In genomic region chr5:119322312-119322947, GRCh38 we compare ENCODE assay signal across 9 cellular contexts. TPM values are rescaled to one million over a fixed set of nuclear protein-coding genes. Genes with fewer than 3 reads are reported as not detected.
DNase-seq lines count a peak whose midpoint lies in the region; ATAC-seq, FAIRE-seq and TF ChIP-seq lines count a peak whose summit lies in the region.
"Had no signal": no experiment of that assay in that cellular context is flagged by ENCODE, and none has a peak within 500 bp of the region (broad histone marks: within the 10 kb centered on the region; RNA-seq: fewer than 3 reads in every experiment).

No MANE protein-coding gene starts in this region.

- no peak overlapping the region for H3K4me3 ChIP-seq in SK-N-SH (ENCODE audit: low read depth in 2 of 2, low read length in 1 of 2)
- no peak overlapping the region for H3K4me3 ChIP-seq in Panc1 (ENCODE audit: low read depth in 2 of 2, low read length in 2 of 2)
- no peak overlapping the region for H3K4me3 ChIP-seq in H1 (ENCODE audit: extremely low read depth in 1 of 4, insufficient read depth in 2 of 4, low read depth in 3 of 4, low read length in 4 of 4)

- H2AFZ ChIP-seq in SK-N-SH (ENCODE audit: low read depth) (0 out of 2 replicates have a peak overlapping the region, but pooled peaks have one; percentile 21), H1 (ENCODE audit: low read length) (no peak overlapping the region)

- WGBS in SK-N-SH (ENCODE audit: low lambda C conversion rate): 92% methylated on average over 6 of the region's 7 CpGs
- WGBS in H1 (ENCODE audit: extremely low coverage in 1 of 2, insufficient coverage in 1 of 2, insufficient read length in 1 of 2, insufficient replicate concordance in 2 of 2, low coverage in 1 of 2, low lambda C conversion rate in 2 of 2, missing lambda C conversion rate in 1 of 2), 2 experiments: 79% methylated on average over 7 of the region's 7 CpGs; no CpG with 5 or more reads in 1 of the 2 experiments

- CTCF ChIA-PET in SK-N-SH (lab: Yijun Ruan, JAX) (interaction anchor here (0.8 to 2.1 kb wide), 5 partner anchors 12 to 335 kb away, joined by 3 to 9 read pairs (median 5); no protein-coding TSS in a partner anchor), Panc1 (lab: Charles Lee) (interaction anchor here (0.7 kb wide), 1 partner anchor 12 kb away, joined by 3 read pairs; no protein-coding TSS in a partner anchor), H1 (lab: Charles Lee; ENCODE audit: partially characterized antibody) (interaction anchor here (1.2 to 2.0 kb wide), 3 partner anchors 12 to 89 kb away, joined by 3 to 11 read pairs (median 6); no protein-coding TSS in a partner anchor)

- H4K8ac ChIP-seq in H1 (ENCODE audit: extremely low read depth, insufficient read depth, low read length): no peak overlapping the region

- peaks cover 3% of the 10 kb centered on the region; the same call in 1 of the 2 replicates for H3K23me2 ChIP-seq in H1 (ENCODE audit: low read depth, low read length)

- no peak overlapping the region for H3K4me3 Mint-ChIP-seq in stimulated activated memory B cell treated with anti-CD40 and anti-IgM and Interleukin-4, amounts not matched to agents 10 μg/mL and 1 μg/mL and 100 μg/mL, for 72 hours

- TF ChIP-seq RAD21 in SK-N-SH (IDR thresholded peaks at IDR 0.05; ENCODE audit: low read length): no peak
- TF ChIP-seq RAD21 in H1 (IDR thresholded peaks at IDR 0.05 in 1 of 2, conservative IDR thresholded peaks at IDR 0.05 in 1 of 2; ENCODE audit: low read depth in 2 of 2, low read length in 2 of 2): no peak

- no TSS peak for BruUV-seq in Panc1 (replicated peaks; lab: Mats Ljungman, UMichigan)

- H3K79me2 ChIP-seq in SK-N-SH (ENCODE audit: insufficient read depth): peaks cover 55% of the 10 kb centered on the region
- H3K79me2 ChIP-seq in H1 (ENCODE audit: control insufficient read depth in 1 of 2, insufficient read depth in 2 of 2, low read length in 2 of 2): peaks cover 3 to 8% of the 10 kb centered on the region in 2 experiments; a peak in 1 of 4 replicates

- DNase-seq in SK-N-SH: no peak
- no peak for DNase-seq in Panc1 (ENCODE audit: low read depth, low spot score)
- no peak for DNase-seq in H1 (ENCODE audit: low read depth in 1 of 2, low spot score in 2 of 2)
- no peak for DNase-seq in middle frontal gyrus (ENCODE audit: extremely low spot score, low spot score)
- no peak for DNase-seq in NCI-H748 treated with DMSO at 0.1 percent for 48 hours (lab: John Stamatoyannopoulos, UW)
- DNase-seq: anterior cingulate cortex had no signal

- H3K27me3 ChIP-seq in SK-N-SH (ENCODE audit: insufficient read depth): no peaks in the 10 kb centered on the region
- no peaks in the 10 kb centered on the region for H3K27me3 ChIP-seq in Panc1 (ENCODE audit: control insufficient read depth, insufficient read depth, low read length)
- H3K27me3 ChIP-seq in H1 (replicated peaks in 1 of 4; ENCODE audit: control insufficient read depth in 3 of 4, extremely low read depth in 1 of 4, insufficient read depth in 3 of 4, low read length in 3 of 4): no peaks in the 10 kb centered on the region

- no peak overlapping the region for H4K5ac ChIP-seq in H1 (ENCODE audit: insufficient read length, low read depth, low read length)

- H3K36me3 ChIP-seq in SK-N-SH (replicated peaks in 1 of 2; ENCODE audit: control insufficient read depth in 1 of 2, insufficient read depth in 2 of 2, low read length in 1 of 2): peaks cover 0 to 4% of the 10 kb centered on the region in 2 experiments
- no peaks in the 10 kb centered on the region for H3K36me3 ChIP-seq in Panc1 (ENCODE audit: control insufficient read depth, insufficient read depth, low read length)
- H3K36me3 ChIP-seq in H1 (ENCODE audit: control insufficient read depth in 2 of 4, insufficient read depth in 4 of 4, low read length in 3 of 4): no peaks in the 10 kb centered on the region

- H4K91ac ChIP-seq in H1 (replicated peaks; ENCODE audit: insufficient read length, low read length): no peak overlapping the region

- H3K27ac Mint-ChIP-seq in stimulated activated memory B cell treated with anti-CD40 and anti-IgM and Interleukin-4, amounts not matched to agents 10 μg/mL and 1 μg/mL and 100 μg/mL, for 72 hours: peak overlapping the region; percentile 73

- no peaks in the 10 kb centered on the region for H3K27me3 Mint-ChIP-seq in stimulated activated memory B cell treated with anti-CD40 and anti-IgM and Interleukin-4, amounts not matched to agents 10 μg/mL and 1 μg/mL and 100 μg/mL, for 72 hours

- POLR2A ChIA-PET in SK-N-SH (lab: Yijun Ruan, JAX) (no interaction called here), Panc1 (lab: Charles Lee) (no interaction called here), H1 (lab: Charles Lee; ENCODE audit: partially characterized antibody) (interaction anchor here (0.9 to 1.5 kb wide), 2 partner anchors 33 to 54 kb away, joined by 3 to 4 read pairs; partner anchors contain the start of gene TNFAIP8)

- H3K4ac ChIP-seq in H1 (replicated peaks; ENCODE audit: insufficient read length, low read depth, low read length): no peak overlapping the region

- H3K9me3 Mint-ChIP-seq in stimulated activated memory B cell treated with anti-CD40 and anti-IgM and Interleukin-4, amounts not matched to agents 10 μg/mL and 1 μg/mL and 100 μg/mL, for 72 hours: no peaks in the 10 kb centered on the region

- H4K20me1 ChIP-seq in SK-N-SH (ENCODE audit: insufficient read depth) (no peaks in the 10 kb centered on the region), H1 (replicated peaks in 1 of 2; ENCODE audit: control insufficient read depth in 1 of 2, insufficient read depth in 2 of 2, low read length in 2 of 2) (no peaks in the 10 kb centered on the region)

- H3K9me3 ChIP-seq in SK-N-SH: no peaks in the 10 kb centered on the region
- no peaks in the 10 kb centered on the region for H3K9me3 ChIP-seq in Panc1 (ENCODE audit: control insufficient read depth, insufficient read depth, low read depth, low read length)
- no peaks in the 10 kb centered on the region for H3K9me3 ChIP-seq in H1 (ENCODE audit: insufficient read depth in 2 of 2, low read depth in 1 of 2, low read length in 1 of 2)

- no peak overlapping the region for H3K18ac ChIP-seq in H1 (ENCODE audit: extremely low read depth, low read length)

- peaks cover 80% of the 10 kb centered on the region for H3K4me1 Mint-ChIP-seq in stimulated activated memory B cell treated with anti-CD40 and anti-IgM and Interleukin-4, amounts not matched to agents 10 μg/mL and 1 μg/mL and 100 μg/mL, for 72 hours

- no peaks in the 10 kb centered on the region for H3K9me2 ChIP-seq in SK-N-SH

- 0 out of 2 replicates have a peak overlapping the region, but pooled peaks have one; percentile 41 for H2BK5ac ChIP-seq in H1 (ENCODE audit: low read depth, low read length)

- no peak for ATAC-seq in SK-N-SH treated with all-trans-retinoic acid at 6 μM for 48 hours
- no peak for ATAC-seq in Panc1
- ATAC-seq in stimulated activated memory B cell treated with anti-CD40 and anti-IgM and Interleukin-4, amounts not matched to agents 10 μg/mL and 1 μg/mL and 100 μg/mL, for 72 hours: no peak
- ATAC-seq in GM19455 (IDR thresholded peaks at IDR 0.05; ENCODE audit: unreplicated experiment): no peak

- H3K4me1 ChIP-seq in SK-N-SH (ENCODE audit: control insufficient read depth in 1 of 2, insufficient read depth in 2 of 2, low read depth in 1 of 2, low read length in 1 of 2) (peaks cover 7 to 26% of the 10 kb centered on the region in 2 experiments), Panc1 (ENCODE audit: control insufficient read depth, insufficient read depth, low read length) (peaks cover 22% of the 10 kb centered on the region), H1 (replicated peaks in 1 of 4; ENCODE audit: control insufficient read depth in 3 of 4, insufficient read depth in 4 of 4, low read length in 3 of 4) (peaks cover 0 to 13% (median 5%) of the 10 kb centered on the region in 4 experiments; a peak in 6 of 7 replicates)

- no peak overlapping the region for H3K14ac ChIP-seq in H1 (ENCODE audit: insufficient read length)

- TF ChIP-seq EP300 in SK-N-SH (IDR thresholded peaks at IDR 0.05; ENCODE audit: borderline replicate concordance in 1 of 2, low read depth in 1 of 2, low read length in 1 of 2) (no peak), H1 (IDR thresholded peaks at IDR 0.05; ENCODE audit: borderline replicate concordance in 1 of 2, low read depth in 2 of 2, low read length in 2 of 2) (no peak)

- H3K9ac ChIP-seq in SK-N-SH (no peak overlapping the region; the same call in 1 of the 2 replicates), H1 (replicated peaks in 1 of 4; ENCODE audit: extremely low read depth in 1 of 4, low read depth in 3 of 4, low read length in 3 of 4) (no peak overlapping the region)

- no peaks in the 10 kb centered on the region; the same call in 1 of the 2 replicates for H3K79me1 ChIP-seq in H1 (ENCODE audit: low read depth, low read length)

- peaks cover 18% of the 10 kb centered on the region for H3K36me3 Mint-ChIP-seq in stimulated activated memory B cell treated with anti-CD40 and anti-IgM and Interleukin-4, amounts not matched to agents 10 μg/mL and 1 μg/mL and 100 μg/mL, for 72 hours

- H2AK5ac ChIP-seq in H1 (ENCODE audit: low read depth, low read length): 0 out of 2 replicates have a peak overlapping the region, but pooled peaks have one; percentile 43

- peak overlapping the region; percentile 29; the same call in 1 of the 2 replicates for H2BK15ac ChIP-seq in H1 (ENCODE audit: low read length)

- H3K4me2 ChIP-seq in SK-N-SH (peak overlapping the region; percentile 66), H1 (ENCODE audit: insufficient read depth in 1 of 2, low read depth in 2 of 2, low read length in 2 of 2) (no peak overlapping the region)

- in situ Hi-C loops in Panc1 (cut with HindIII; ENCODE audit: low pct_unique_long_range_greater_than_20kb, low sequenced_read_pairs): no loop called here

- no peak for TF ChIP-seq CTCF in SK-N-SH (IDR thresholded peaks at IDR 0.05)
- TF ChIP-seq CTCF in Panc1 (IDR thresholded peaks at IDR 0.05): no peak
- no peak for TF ChIP-seq CTCF in H1 (IDR thresholded peaks at IDR 0.05; ENCODE audit: control extremely low read depth in 1 of 3, insufficient read depth in 1 of 3, low read depth in 1 of 3, low read length in 3 of 3)

- intact Hi-C loops in Panc1 (cut with micrococcal nuclease; ENCODE audit: unreplicated experiment): no loop called here

- H3F3A ChIP-seq in SK-N-SH (replicated peaks; ENCODE audit: insufficient read depth): peaks cover 24% of the 10 kb centered on the region

- H2BK120ac ChIP-seq in H1 (replicated peaks; ENCODE audit: low read depth, low read length): no peak overlapping the region

- no peak overlapping the region for H2BK20ac ChIP-seq in H1 (ENCODE audit: low read length)

- no peak overlapping the region for H3K56ac ChIP-seq in H1 (replicated peaks; ENCODE audit: insufficient read length, low read depth, low read length)

- no peak for TF ChIP-seq POLR2A in H1 (IDR thresholded peaks at IDR 0.05; ENCODE audit: control extremely low read depth in 1 of 2, low read depth in 2 of 2, low read length in 2 of 2)

- peak overlapping the region; percentile 50 for H2BK12ac ChIP-seq in H1 (ENCODE audit: low read depth, low read length)

- H3K27ac ChIP-seq in SK-N-SH (ENCODE audit: low read depth in 2 of 2, low read length in 1 of 2) (peak overlapping the region in 1 of 2 experiments; percentile 92; a peak in 2 of 4 replicates), Panc1 (ENCODE audit: low read length) (peak overlapping the region; percentile 81; the same call in 1 of the 2 replicates), H1 (ENCODE audit: low read depth, low read length) (peak overlapping the region; percentile 8; the same call in 1 of the 2 replicates)

- no peak for FAIRE-seq in H1 (lab: Jason Lieb, UNC)

- H3K23ac ChIP-seq in H1 (ENCODE audit: insufficient read length): no peak overlapping the region

RNA-seq across cellular contexts. Expression of gene TNFAIP8, which starts 33.4 kb away (rescaled TPM):
- polyA plus RNA-seq in SK-N-SH (2012; rRNA removed) (28.3 and 31.3 TPM in 2 replicates), H1 (2011; rRNA removed) (9.4 and 12.4 TPM in 2 replicates)
- 33.8 and 41.5 TPM in 2 replicates for polyA plus RNA-seq in SK-N-SH (2012; cell fraction: cytosol; rRNA removed)
- 11.7 and 15.5 TPM in 2 replicates for polyA plus RNA-seq in SK-N-SH (2012; cell fraction: nucleus; rRNA removed)
- 8.0 TPM for total RNA-seq in Panc1 (2021; ENCODE audit: unreplicated experiment)
- polyA plus RNA-seq in Panc1 (2012; ENCODE audit: insufficient read length): 6.9 TPM
- total RNA-seq in H1 (2021; fragmentation: NEBNext Ultra II Directional; extraction: Animal tissue kit (Norgen Biotek cat#: 25700)): 17.8 and 19.3 TPM in 2 replicates
- polyA plus RNA-seq in H1 (2011; cell fraction: cytosol; rRNA removed): 15.9 TPM
- polyA plus RNA-seq in H1 (2011; cell fraction: nucleus; rRNA removed): 10.8 TPM
- polyA plus RNA-seq in H1 (2012, experiment 1 of 2): 15.0 to 23.2 TPM (median 17.1 TPM) in 4 replicates
- 2.8 TPM for polyA plus RNA-seq in H1 (2012, experiment 2 of 2)
- polyA plus RNA-seq in H1 (2013, experiment 1 of 2): 12.1 TPM
- polyA plus RNA-seq in H1 (2013, experiment 2 of 2): 12.9 TPM
- polyA minus RNA-seq in H1 (2011; rRNA and poly(A)+ RNA removed): 11.5 and 12.8 TPM in 2 replicates
- polyA minus RNA-seq in H1 (2011; cell fraction: cytosol; rRNA and poly(A)+ RNA removed): 19.8 TPM
- 19.0 TPM for polyA minus RNA-seq in H1 (2011; cell fraction: nucleus; rRNA and poly(A)+ RNA removed)
